ENCODE assay signal across 18 cellular contexts in the genomic region with DNA sequence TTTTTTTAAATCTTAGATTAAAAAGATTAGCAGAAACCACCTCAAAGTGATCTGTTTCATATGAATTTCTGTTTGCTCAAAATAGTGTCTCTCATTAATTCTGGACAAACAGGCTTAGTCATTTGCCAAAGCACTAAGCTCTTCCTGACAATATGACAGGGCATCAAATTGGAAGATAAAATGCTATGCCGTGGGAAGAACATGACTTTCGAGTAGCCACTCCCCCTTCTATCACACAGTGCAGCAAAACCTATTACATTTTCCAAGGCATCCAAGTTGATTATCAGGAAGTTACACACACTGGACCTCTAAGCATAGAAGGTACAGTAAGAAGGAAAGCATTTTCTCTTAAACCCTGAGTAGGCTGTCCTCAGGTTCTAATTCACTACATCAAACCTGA.
DNase-seq lines count a peak whose midpoint lies in the region; ATAC-seq and TF ChIP-seq lines count a peak whose summit lies in the region.
"Had no signal": no experiment of that assay in that cellular context is flagged by ENCODE, and none has a peak within 500 bp of the region (broad histone marks: within the 10 kb centered on the region; RNA-seq: fewer than 3 reads in every experiment).

No MANE protein-coding gene starts in this region.

- H3K36me3 Mint-ChIP-seq in activated T-cell treated with anti-CD3 and anti-CD28 coated beads, Interleukin-2, amount 50 U/mL, for 72 hours (ENCODE audit: insufficient read depth in 2 of 2): no peaks in the 10 kb centered on the region
- peaks cover 16% of the 10 kb centered on the region for H3K36me3 Mint-ChIP-seq in type B pancreatic cell

- no peak for ATAC-seq in activated T-cell treated with anti-CD3 and anti-CD28 coated beads, Interleukin-2, amount 50 U/mL, for 72 hours (replicated peaks in 1 of 2)
- ATAC-seq in RWPE2 (ENCODE audit: low read depth) (peak; percentile 49), HG02678 (IDR thresholded peaks at IDR 0.05; ENCODE audit: unreplicated experiment) (no peak), GM18502 (IDR thresholded peaks at IDR 0.05; ENCODE audit: poor library complexity, unreplicated experiment) (no peak)
- ATAC-seq: A549 had no signal

- peaks cover 18% of the 10 kb centered on the region for H3K36me3 ChIP-seq in RWPE2 (ENCODE audit: low read depth)

- H3K4me3 ChIP-seq in RWPE2 (ENCODE audit: severe bottlenecking): no peak overlapping the region
- H3K4me3 ChIP-seq in fibroblast of pulmonary artery (replicated peaks; ENCODE audit: low read depth, low read length): no peak overlapping the region
- H3K4me3 ChIP-seq: A549, spleen, tibial artery had no signal

- peak overlapping the region; percentile 13 for H3K27ac Mint-ChIP-seq in activated T-cell treated with anti-CD3 and anti-CD28 coated beads, Interleukin-2, amount 50 U/mL, for 72 hours
- peak overlapping the region; percentile 84 for H3K27ac Mint-ChIP-seq in type B pancreatic cell
- H3K27ac Mint-ChIP-seq: activated B cell treated with CpG ODN at 0.5 μM for 24 hours; activated T-helper 2 cell treated with anti-CD3 and anti-CD28 coated beads, Interferon-gamma antibody, Interleukin-2, Interleukin-4, amounts not matched to agents 10 μg/mL and 5 μg/mL and 100 μg/mL, durations not matched to agents 14 hours and 24 hours and 36 hours had no signal

- peaks cover 22% of the 10 kb centered on the region for H3K4me1 Mint-ChIP-seq in activated T-cell treated with anti-CD3 and anti-CD28 coated beads, Interleukin-2, amount 50 U/mL, for 72 hours (ENCODE audit: low read depth)
- peaks cover 32% of the 10 kb centered on the region for H3K4me1 Mint-ChIP-seq in type B pancreatic cell (ENCODE audit: unreplicated experiment)
- H3K4me1 Mint-ChIP-seq: activated B cell treated with CpG ODN at 0.5 μM for 24 hours had no signal

- peaks cover 18% of the 10 kb centered on the region for H3K4me1 ChIP-seq in RWPE2 (ENCODE audit: insufficient read depth, poor library complexity, severe bottlenecking)
- H3K4me1 ChIP-seq: A549, tibial artery had no signal

- no peak overlapping the region for H3K27ac ChIP-seq in RWPE2 (ENCODE audit: poor library complexity, severe bottlenecking)
- H3K27ac ChIP-seq: A549, tibial artery had no signal

- TF ChIP-seq CTCF in RWPE2 (IDR thresholded peaks at IDR 0.05; ENCODE audit: poor library complexity, severe bottlenecking) (no peak), fibroblast of pulmonary artery (IDR thresholded peaks at IDR 0.05; ENCODE audit: low read length, missing control alignments) (no peak), type B pancreatic cell (conservative IDR thresholded peaks at IDR 0.05) (no peak)

- H3K27me3 Mint-ChIP-seq in activated T-cell treated with anti-CD3 and anti-CD28 coated beads, Interleukin-2, amount 50 U/mL, for 72 hours (ENCODE audit: low read depth): no peaks in the 10 kb centered on the region
- no peaks in the 10 kb centered on the region for H3K27me3 Mint-ChIP-seq in type B pancreatic cell
- H3K27me3 Mint-ChIP-seq: activated B cell treated with CpG ODN at 0.5 μM for 24 hours had no signal

- H3K27me3 ChIP-seq in RWPE2 (ENCODE audit: insufficient read depth, poor library complexity, severe bottlenecking): no peaks in the 10 kb centered on the region
- H3K27me3 ChIP-seq: spleen, tibial artery had no signal

- no peak overlapping the region for H3K4me3 Mint-ChIP-seq in activated T-cell treated with anti-CD3 and anti-CD28 coated beads, Interleukin-2, amount 50 U/mL, for 72 hours
- peak overlapping the region; percentile 31 for H3K4me3 Mint-ChIP-seq in type B pancreatic cell
- H3K4me3 Mint-ChIP-seq: activated B cell treated with CpG ODN at 0.5 μM for 24 hours, CD14-positive monocyte had no signal

- H3K9me3 ChIP-seq in RWPE2 (ENCODE audit: severe bottlenecking): no peaks in the 10 kb centered on the region
- H3K9me3 ChIP-seq: A549, spleen, tibial artery had no signal

- no peak for DNase-seq in activated T-cell treated with anti-CD3 and anti-CD28 coated beads, Interleukin-2, amount 50 U/mL, for 72 hours
- DNase-seq in activated T-cell treated with anti-CD3 and anti-CD28 coated beads, Interleukin-2, amount 50 U/mL, for 48 hours: no peak
- DNase-seq in RWPE2 (ENCODE audit: low spot score): no peak
- peak; percentile 48 for DNase-seq in fibroblast of pulmonary artery (ENCODE audit: low read depth)
- no peak for DNase-seq in type B pancreatic cell (ENCODE audit: extremely low spot score, unreplicated experiment)
- no peak for DNase-seq in stimulated activated naive CD4-positive, alpha-beta T cell treated with Interleukin-2 at 50 U/mL for 16 hours (lab: John Stamatoyannopoulos, UW)
- DNase-seq: activated B cell treated with CpG ODN at 0.5 μM for 24 hours; activated CD8-positive, alpha-beta memory T cell treated with anti-CD3 and anti-CD28 coated beads for 24 hours; foreskin fibroblast; HCEC 1CT; NCI-H146; spleen; tibial artery had no signal

- no peaks in the 10 kb centered on the region for H3K9me3 Mint-ChIP-seq in activated T-cell treated with anti-CD3 and anti-CD28 coated beads, Interleukin-2, amount 50 U/mL, for 72 hours
- H3K9me3 Mint-ChIP-seq in type B pancreatic cell: no peaks in the 10 kb centered on the region
- H3K9me3 Mint-ChIP-seq: activated B cell treated with CpG ODN at 0.5 μM for 24 hours; activated T-helper 2 cell treated with anti-CD3 and anti-CD28 coated beads, Interferon-gamma antibody, Interleukin-2, Interleukin-4, amounts not matched to agents 10 μg/mL and 5 μg/mL and 100 μg/mL, durations not matched to agents 14 hours and 24 hours and 36 hours; CD14-positive monocyte had no signal
